ENCODE assay signal across 1 cellular context in genomic region chr10:69179743-69180524, GRCh38.
TF ChIP-seq lines count a peak whose summit lies in the region.

Gene SUPV3L1 (plus strand): TSS chr10:69180234. CDS start chr10:69180292, 58 bp downstream.

TF ChIP-seq in K562, 482 proteins besides CTCF, POLR2A, EP300 and RAD21 (continued from another document and continues in another):
- peak; percentile 82; the same call in 1 of the 2 replicates for TF ChIP-seq CREB3 (tag; conservative IDR thresholded peaks at IDR 0.05; ENCODE audit: low read depth)
- peak; percentile 98 for TF ChIP-seq MGA (IDR thresholded peaks at IDR 0.05)
- TF ChIP-seq E2F3 (CRISPR knock-in tag; IDR thresholded peaks at IDR 0.05), result peak; percentile 65; the same call in 1 of the 2 replicates
- peak; percentile 81 for TF ChIP-seq EGR1 (conservative IDR thresholded peaks at IDR 0.05)
- TF ChIP-seq THRAP3 (IDR thresholded peaks at IDR 0.05; ENCODE audit: borderline replicate concordance), result no peak
- TF ChIP-seq, protein P1, sequence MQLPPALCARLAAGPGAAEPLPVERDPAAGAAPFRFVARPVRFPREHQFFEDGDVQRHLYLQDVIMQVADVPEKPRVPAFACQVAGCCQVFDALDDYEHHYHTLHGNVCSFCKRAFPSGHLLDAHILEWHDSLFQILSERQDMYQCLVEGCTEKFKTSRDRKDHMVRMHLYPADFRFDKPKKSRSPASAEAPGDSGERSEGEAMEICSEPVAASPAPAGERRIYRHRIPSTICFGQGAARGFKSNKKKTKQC (CRISPR knock-in tag; IDR thresholded peaks at IDR 0.05), result no peak
- peak; percentile 31; the same call in 1 of the 2 replicates for TF ChIP-seq PATZ1 (CRISPR knock-in tag; IDR thresholded peaks at IDR 0.05; ENCODE audit: borderline replicate concordance)
- peak; percentile 49; the same call in 1 of the 2 replicates for TF ChIP-seq BMI1 (IDR thresholded peaks at IDR 0.05; ENCODE audit: low read length)
- no peak for TF ChIP-seq NFIX (CRISPR knock-in tag; IDR thresholded peaks at IDR 0.05; ENCODE audit: low read depth)
- TF ChIP-seq ZNF79 (CRISPR knock-in tag; IDR thresholded peaks at IDR 0.05; ENCODE audit: low read depth), result peak; percentile 13; the same call in 1 of the 2 replicates
- TF ChIP-seq YBX1 (IDR thresholded peaks at IDR 0.05), result no peak
- TF ChIP-seq THAP7 (CRISPR knock-in tag; IDR thresholded peaks at IDR 0.05), result no peak; the same call in 1 of the 2 replicates
- TF ChIP-seq, protein P2, sequence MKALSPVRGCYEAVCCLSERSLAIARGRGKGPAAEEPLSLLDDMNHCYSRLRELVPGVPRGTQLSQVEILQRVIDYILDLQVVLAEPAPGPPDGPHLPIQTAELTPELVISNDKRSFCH (CRISPR knock-in tag; IDR thresholded peaks at IDR 0.05), result no peak
- TF ChIP-seq, protein P2 (tag; IDR thresholded peaks at IDR 0.05), result peak; percentile 81; the same call in 1 of the 2 replicates
- TF ChIP-seq TBP (optimal IDR thresholded peaks at IDR 0.05; ENCODE audit: low read depth, low read length), result peak; percentile 94
- no peak for TF ChIP-seq KAT2B (IDR thresholded peaks at IDR 0.05; ENCODE audit: low read depth, low read length)
- TF ChIP-seq KLF16 (IDR thresholded peaks at IDR 0.05), result no peak
- TF ChIP-seq RUNX1 (IDR thresholded peaks at IDR 0.05; ENCODE audit: low read depth), result peak; percentile 83; the same call in 1 of the 2 replicates
- no peak; the same call in 1 of the 2 replicates for TF ChIP-seq TAF7 (tag; IDR thresholded peaks at IDR 0.05)
- 0 out of 2 replicates have a peak, but pooled peaks have one; percentile 50 for TF ChIP-seq NR2F6 (CRISPR knock-in tag; IDR thresholded peaks at IDR 0.05)
- TF ChIP-seq ARHGAP35 (IDR thresholded peaks at IDR 0.05; ENCODE audit: partially characterized antibody), result no peak
- TF ChIP-seq RBBP5 (IDR thresholded peaks at IDR 0.05; ENCODE audit: borderline replicate concordance, insufficient read depth, low read length, poor library complexity, severe bottlenecking), result peak; percentile 99
- 0 out of 2 replicates have a peak, but pooled peaks have one; percentile 18 for TF ChIP-seq ZNF780A (CRISPR knock-in tag; IDR thresholded peaks at IDR 0.05)
- TF ChIP-seq, protein P3, sequence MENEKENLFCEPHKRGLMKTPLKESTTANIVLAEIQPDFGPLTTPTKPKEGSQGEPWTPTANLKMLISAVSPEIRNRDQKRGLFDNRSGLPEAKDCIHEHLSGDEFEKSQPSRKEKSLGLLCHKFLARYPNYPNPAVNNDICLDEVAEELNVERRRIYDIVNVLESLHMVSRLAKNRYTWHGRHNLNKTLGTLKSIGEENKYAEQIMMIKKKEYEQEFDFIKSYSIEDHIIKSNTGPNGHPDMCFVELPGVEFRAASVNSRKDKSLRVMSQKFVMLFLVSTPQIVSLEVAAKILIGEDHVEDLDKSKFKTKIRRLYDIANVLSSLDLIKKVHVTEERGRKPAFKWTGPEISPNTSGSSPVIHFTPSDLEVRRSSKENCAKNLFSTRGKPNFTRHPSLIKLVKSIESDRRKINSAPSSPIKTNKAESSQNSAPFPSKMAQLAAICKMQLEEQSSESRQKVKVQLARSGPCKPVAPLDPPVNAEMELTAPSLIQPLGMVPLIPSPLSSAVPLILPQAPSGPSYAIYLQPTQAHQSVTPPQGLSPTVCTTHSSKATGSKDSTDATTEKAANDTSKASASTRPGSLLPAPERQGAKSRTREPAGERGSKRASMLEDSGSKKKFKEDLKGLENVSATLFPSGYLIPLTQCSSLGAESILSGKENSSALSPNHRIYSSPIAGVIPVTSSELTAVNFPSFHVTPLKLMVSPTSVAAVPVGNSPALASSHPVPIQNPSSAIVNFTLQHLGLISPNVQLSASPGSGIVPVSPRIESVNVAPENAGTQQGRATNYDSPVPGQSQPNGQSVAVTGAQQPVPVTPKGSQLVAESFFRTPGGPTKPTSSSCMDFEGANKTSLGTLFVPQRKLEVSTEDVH (IDR thresholded peaks at IDR 0.05; ENCODE audit: low read depth, partially characterized antibody), result peak; percentile 84
- TF ChIP-seq MEF2A (IDR thresholded peaks at IDR 0.05; ENCODE audit: control insufficient read depth, low read depth, low read length), result no peak
- peak; percentile 14; the same call in 1 of the 2 replicates for TF ChIP-seq NCOR1 (IDR thresholded peaks at IDR 0.05)
- no peak for TF ChIP-seq NELFE (IDR thresholded peaks at IDR 0.05; ENCODE audit: insufficient read depth, insufficient read length)
